ENCODE assay signal across 10 cellular contexts in the genomic region with DNA sequence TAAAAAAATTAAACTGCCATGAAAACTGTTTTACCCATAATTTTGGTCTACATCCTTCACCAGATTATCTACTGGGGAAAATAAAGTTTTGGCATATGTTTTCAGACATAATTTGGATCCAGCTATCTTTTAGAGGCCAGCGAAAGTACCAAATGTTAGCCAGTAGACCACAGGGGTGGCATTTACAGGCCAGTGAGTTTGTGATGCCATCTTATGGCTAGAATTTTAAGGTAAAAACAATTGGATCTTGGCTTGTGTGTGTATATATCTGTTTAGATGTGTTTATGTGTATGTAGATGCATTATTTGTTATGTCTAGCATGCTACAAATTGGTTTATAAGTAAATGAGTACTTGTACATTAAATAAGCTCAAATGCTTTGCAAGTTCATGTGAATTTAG.
"Had no signal": no experiment of that assay in that cellular context is flagged by ENCODE, and none has a peak within 500 bp of the region (broad histone marks: within the 10 kb centered on the region; RNA-seq: fewer than 3 reads in every experiment).

No MANE protein-coding gene starts in this region.

- H3K27ac Mint-ChIP-seq: HFFc6, IgD-negative memory B cell had no signal

- FAIRE-seq: HTR-8/SVneo had no signal

- DNase-seq: GM23248, GOT3, H7, HFFc6, KBM-7 had no signal

- H3K27ac ChIP-seq: GM23248, HL-60 had no signal

- H3K9me3 ChIP-seq: HAP-1 had no signal

- H3K36me3 Mint-ChIP-seq: IgD-negative memory B cell had no signal

- H3K4me1 Mint-ChIP-seq: IgD-negative memory B cell had no signal

- H3K4me3 Mint-ChIP-seq: HFFc6, IgD-negative memory B cell had no signal

- H3K4me3 ChIP-seq: GM23248, HAP-1 had no signal

- H3K9ac ChIP-seq: GM23248 had no signal

- ATAC-seq: HCT116 had no signal

- H3K4me1 ChIP-seq: HAP-1 had no signal

- H3K27me3 Mint-ChIP-seq: IgD-negative memory B cell had no signal

- H2AFZ ChIP-seq: GM23248 had no signal

- H3K36me3 ChIP-seq: HAP-1 had no signal
